In genomic region chr9:75488714-75489100, GRCh38 we compare ENCODE assay signal across 26 cellular contexts.
"Had no signal": no experiment of that assay in that cellular context is flagged by ENCODE, and none has a peak within 500 bp of the region (broad histone marks: within the 10 kb centered on the region; RNA-seq: fewer than 3 reads in every experiment).

No MANE protein-coding gene starts in this region.

- H2AFZ ChIP-seq: parathyroid adenoma had no signal

- H3K27me3 Mint-ChIP-seq: activated CD4-positive, alpha-beta memory T cell treated with anti-CD3 and anti-CD28 coated beads, Interleukin-2, amount 10 ng/mL, durations not matched to agents 7 days and 5 days; activated CD4-positive, alpha-beta T cell treated with anti-CD3 and anti-CD28 coated beads, Interleukin-2, amount 10 ng/mL, durations not matched to agents 24 days and 14 days; activated CD8-positive, alpha-beta memory T cell treated with anti-CD3 and anti-CD28 coated beads, Interleukin-2, amount 10 ng/mL, durations not matched to agents 7 days and 5 days; naive B cell; stimulated activated naive B cell treated with anti-CD40 and anti-IgM and Interleukin-4, amounts not matched to agents 10 μg/mL and 1 μg/mL and 100 μg/mL, for 72 hours; type B pancreatic cell had no signal

- H3K36me3 Mint-ChIP-seq: activated CD8-positive, alpha-beta memory T cell treated with anti-CD3 and anti-CD28 coated beads, Interleukin-2, amount 10 ng/mL, durations not matched to agents 7 days and 5 days; activated naive CD4-positive, alpha-beta T cell treated with anti-CD3 and anti-CD28 coated beads, Interleukin-2, amount 50 U/mL, for 24 hours; naive B cell; stimulated activated naive B cell treated with anti-CD40 and anti-IgM and Interleukin-4, amounts not matched to agents 10 μg/mL and 1 μg/mL and 100 μg/mL, for 72 hours; type B pancreatic cell had no signal

- H3K4me2 ChIP-seq: smooth muscle cell had no signal

- DNase-seq: activated CD4-positive, alpha-beta memory T cell treated with anti-CD3 and anti-CD28 coated beads, Interleukin-2, amount 10 ng/mL, durations not matched to agents 7 days and 5 days; activated CD4-positive, alpha-beta T cell treated with anti-CD3 and anti-CD28 coated beads, Interleukin-2, amount 10 ng/mL, durations not matched to agents 24 days and 14 days; activated CD8-positive, alpha-beta memory T cell treated with anti-CD3 and anti-CD28 coated beads, Interleukin-2, amount 10 ng/mL, durations not matched to agents 7 days and 5 days; activated gamma-delta T cell; aorta; brain microvascular endothelial cell; dermis blood vessel endothelial cell; effector CD8-positive, alpha-beta T cell; foreskin keratinocyte; mesendoderm; naive B cell; retina; sigmoid colon; stimulated activated CD4-positive, alpha-beta T cell treated with anti-CD3 and anti-CD28 coated beads, Interleukin-2, amount 100 ng/mL, for 48 hours; stimulated activated CD8-positive, alpha-beta memory T cell treated with anti-CD3 and anti-CD28 coated beads, Interleukin-4, amount 100 ng/mL, for 48 hours; stimulated activated naive B cell treated with anti-CD40 and anti-IgM and Interleukin-4, amounts not matched to agents 10 μg/mL and 1 μg/mL and 100 μg/mL, for 72 hours had no signal

- H3K36me3 ChIP-seq: brain microvascular endothelial cell, sigmoid colon, thoracic aorta, vagina had no signal

- H3K27me3 ChIP-seq: brain microvascular endothelial cell, foreskin keratinocyte, sigmoid colon, vagina had no signal

- H3K9me3 Mint-ChIP-seq: activated CD4-positive, alpha-beta memory T cell treated with anti-CD3 and anti-CD28 coated beads, Interleukin-2, amount 10 ng/mL, durations not matched to agents 7 days and 5 days; activated CD4-positive, alpha-beta T cell treated with anti-CD3 and anti-CD28 coated beads, Interleukin-2, amount 10 ng/mL, durations not matched to agents 24 days and 14 days; activated T-helper 1 cell treated with anti-CD3 and anti-CD28 coated beads, Interleukin-12 subunit alpha, Interleukin-12 subunit beta, Interleukin-2, Interleukin-4 antibody, amounts not matched to agents 30 ng/mL and 10 ng/mL and 1 ng/mL, durations not matched to agents 14 hours and 24 hours and 36 hours; T-helper 2 cell treated with Interferon-gamma antibody and Interleukin-4, amounts not matched to agents 5 μg/mL and 100 μg/mL, for 36 hours had no signal

- H3K27ac Mint-ChIP-seq: activated CD4-positive, alpha-beta memory T cell treated with anti-CD3 and anti-CD28 coated beads, Interleukin-2, amount 10 ng/mL, durations not matched to agents 7 days and 5 days; activated CD4-positive, alpha-beta T cell treated with anti-CD3 and anti-CD28 coated beads, Interleukin-2, amount 10 ng/mL, durations not matched to agents 24 days and 14 days; activated CD8-positive, alpha-beta memory T cell treated with anti-CD3 and anti-CD28 coated beads, Interleukin-2, amount 10 ng/mL, durations not matched to agents 7 days and 5 days; activated naive CD4-positive, alpha-beta T cell treated with anti-CD3 and anti-CD28 coated beads, Interleukin-2, amount 50 U/mL, for 24 hours; activated T-helper 1 cell treated with anti-CD3 and anti-CD28 coated beads, Interleukin-12 subunit alpha, Interleukin-12 subunit beta, Interleukin-2, Interleukin-4 antibody, amounts not matched to agents 30 ng/mL and 10 ng/mL and 1 ng/mL, durations not matched to agents 14 hours and 24 hours and 36 hours; naive B cell; stimulated activated naive B cell treated with anti-CD40 and anti-IgM and Interleukin-4, amounts not matched to agents 10 μg/mL and 1 μg/mL and 100 μg/mL, for 72 hours; T-helper 2 cell treated with Interferon-gamma antibody and Interleukin-4, amounts not matched to agents 5 μg/mL and 100 μg/mL, for 36 hours; type B pancreatic cell had no signal

- H3K9ac ChIP-seq: parathyroid adenoma had no signal

- H3K4me3 ChIP-seq: sigmoid colon, smooth muscle cell, thoracic aorta, vagina had no signal

- H3K9me3 ChIP-seq: sigmoid colon, thoracic aorta, vagina had no signal

- H3K4me3 Mint-ChIP-seq: activated CD4-positive, alpha-beta memory T cell treated with anti-CD3 and anti-CD28 coated beads, Interleukin-2, amount 10 ng/mL, durations not matched to agents 7 days and 5 days; activated CD4-positive, alpha-beta T cell treated with anti-CD3 and anti-CD28 coated beads, Interleukin-2, amount 10 ng/mL, durations not matched to agents 24 days and 14 days; activated CD8-positive, alpha-beta memory T cell treated with anti-CD3 and anti-CD28 coated beads, Interleukin-2, amount 10 ng/mL, durations not matched to agents 7 days and 5 days; activated naive CD4-positive, alpha-beta T cell treated with anti-CD3 and anti-CD28 coated beads, Interleukin-2, amount 50 U/mL, for 24 hours; activated T-helper 1 cell treated with anti-CD3 and anti-CD28 coated beads, Interleukin-12 subunit alpha, Interleukin-12 subunit beta, Interleukin-2, Interleukin-4 antibody, amounts not matched to agents 30 ng/mL and 10 ng/mL and 1 ng/mL, durations not matched to agents 14 hours and 24 hours and 36 hours; stimulated activated naive B cell treated with anti-CD40 and anti-IgM and Interleukin-4, amounts not matched to agents 10 μg/mL and 1 μg/mL and 100 μg/mL, for 72 hours; T-helper 2 cell treated with Interferon-gamma antibody and Interleukin-4, amounts not matched to agents 5 μg/mL and 100 μg/mL, for 36 hours; type B pancreatic cell had no signal

- H3K4me1 ChIP-seq: foreskin keratinocyte, sigmoid colon, vagina had no signal

- ATAC-seq: activated CD4-positive, CD25-positive, alpha-beta regulatory T cell treated with anti-CD3 and anti-CD28 coated beads, Interleukin-2, amount 50 U/mL, for 24 hours; activated CD8-positive, alpha-beta memory T cell treated with anti-CD3 and anti-CD28 coated beads, Interleukin-2, amount 10 ng/mL, durations not matched to agents 7 days and 5 days; foreskin keratinocyte; stimulated activated naive B cell treated with anti-CD40 and anti-IgM and Interleukin-4, amounts not matched to agents 10 μg/mL and 1 μg/mL and 100 μg/mL, for 72 hours had no signal

- H3K4me1 Mint-ChIP-seq: activated CD4-positive, alpha-beta memory T cell treated with anti-CD3 and anti-CD28 coated beads, Interleukin-2, amount 10 ng/mL, durations not matched to agents 7 days and 5 days; activated CD4-positive, alpha-beta T cell treated with anti-CD3 and anti-CD28 coated beads, Interleukin-2, amount 10 ng/mL, durations not matched to agents 24 days and 14 days; activated CD8-positive, alpha-beta memory T cell treated with anti-CD3 and anti-CD28 coated beads, Interleukin-2, amount 10 ng/mL, durations not matched to agents 7 days and 5 days; activated naive CD4-positive, alpha-beta T cell treated with anti-CD3 and anti-CD28 coated beads, Interleukin-2, amount 50 U/mL, for 24 hours; naive B cell; stimulated activated naive B cell treated with anti-CD40 and anti-IgM and Interleukin-4, amounts not matched to agents 10 μg/mL and 1 μg/mL and 100 μg/mL, for 72 hours had no signal

- H3K27ac ChIP-seq: brain microvascular endothelial cell, foreskin keratinocyte, parathyroid adenoma, sigmoid colon, thoracic aorta, vagina, VCaP had no signal
